15 cellular contexts compared by ENCODE assay signal in genomic region chr1:205435904-205436573, GRCh38. TPM values are rescaled to one million over a fixed set of nuclear protein-coding genes. Genes with fewer than 3 reads are reported as not detected.
DNase-seq lines count a peak whose midpoint lies in the region; TF ChIP-seq lines count a peak whose summit lies in the region.
"Had no signal": no experiment of that assay in that cellular context is flagged by ENCODE, and none has a peak within 500 bp of the region (broad histone marks: within the 10 kb centered on the region; RNA-seq: fewer than 3 reads in every experiment).

No MANE protein-coding gene starts in this region.

- peaks cover 45% of the 10 kb centered on the region for H3K4me1 ChIP-seq in left ventricle myocardium inferior
- peaks cover 62% of the 10 kb centered on the region for H3K4me1 ChIP-seq in SJCRH30
- H3K4me1 ChIP-seq in esophagus muscularis mucosa: peaks cover 31 to 42% (median 34%) of the 10 kb centered on the region in 4 donors

- H3K4me1 Mint-ChIP-seq in activated CD4-positive, alpha-beta memory T cell treated with anti-CD3 and anti-CD28 coated beads, Interleukin-2, amount 10 ng/mL, durations not matched to agents 7 days and 5 days: peaks cover 18% of the 10 kb centered on the region

- H3K36me3 ChIP-seq in left ventricle myocardium inferior (no peaks in the 10 kb centered on the region), SJCRH30 (no peaks in the 10 kb centered on the region), esophagus muscularis mucosa (no peaks in the 10 kb centered on the region)
- H3K36me3 ChIP-seq: thoracic aorta had no signal

- POLR2A ChIA-PET in activated CD4-positive, alpha-beta memory T cell treated with anti-CD3 and anti-CD28 coated beads, Interleukin-2, amount 10 ng/mL, durations not matched to agents 7 days and 5 days (lab: Charles Lee): no interaction called here

- no peak for TF ChIP-seq POLR2A in esophagus muscularis mucosa (IDR thresholded peaks at IDR 0.05; ENCODE audit: low read depth)

- H3K36me3 Mint-ChIP-seq in activated CD4-positive, alpha-beta memory T cell treated with anti-CD3 and anti-CD28 coated beads, Interleukin-2, amount 10 ng/mL, durations not matched to agents 7 days and 5 days (ENCODE audit: low read depth): no peaks in the 10 kb centered on the region

- DNase-seq in cardiac septum (ENCODE audit: low spot score) (peak; percentile 27), left ventricle myocardium inferior (no peak), SJCRH30 (peak; percentile 58 to 73), mesenteric fat pad (ENCODE audit: low spot score) (peak; percentile 69), SIG-M5 treated with dmso at 0.1 percent for 504 hours (lab: John Stamatoyannopoulos, UW; ENCODE audit: unreplicated experiment) (no peak), esophagus muscularis mucosa (ENCODE audit: extremely low spot score) (no peak)
- DNase-seq in activated CD4-positive, alpha-beta memory T cell treated with anti-CD3 and anti-CD28 coated beads, Interleukin-2, amount 10 ng/mL, durations not matched to agents 7 days and 5 days: no peak
- DNase-seq in activated CD4-positive, alpha-beta T cell treated with anti-CD3 and anti-CD28 coated beads for 48 hours: no peak
- DNase-seq: activated CD8-positive, alpha-beta T cell treated with anti-CD3 and anti-CD28 coated beads for 36 hours; NCI-H774; Right ventricle myocardium superior; T1000 had no signal

- no peak overlapping the region for H3K27ac Mint-ChIP-seq in activated CD4-positive, alpha-beta memory T cell treated with anti-CD3 and anti-CD28 coated beads, Interleukin-2, amount 10 ng/mL, durations not matched to agents 7 days and 5 days
- H3K27ac Mint-ChIP-seq: activated CD8-positive, alpha-beta T cell treated with anti-CD3 and anti-CD28 coated beads for 36 hours; activated T-helper 2 cell treated with anti-CD3 and anti-CD28 coated beads, Interferon-gamma antibody, Interleukin-2, Interleukin-4, amounts not matched to agents 10 μg/mL and 5 μg/mL and 100 μg/mL, durations not matched to agents 14 hours and 24 hours and 36 hours had no signal

- 56% methylated on average over 9 of the region's 11 CpGs for WGBS in esophagus muscularis mucosa

- no peak overlapping the region for H3K27ac ChIP-seq in left ventricle myocardium inferior (replicated peaks)
- no peak overlapping the region for H3K27ac ChIP-seq in SJCRH30
- H3K27ac ChIP-seq in esophagus muscularis mucosa (replicated peaks in 1 of 4): no peak overlapping the region
- H3K27ac ChIP-seq: thoracic aorta had no signal

- intact Hi-C loops in cardiac septum (cut with DNase I): loop anchor here (5.0 kb wide), 1 partner anchor 41 kb away; no protein-coding TSS in a partner anchor
- intact Hi-C loops in left ventricle myocardium inferior (cut with micrococcal nuclease): no loop called here
- intact Hi-C loops in esophagus muscularis mucosa (cut with DNase I): no loop called here

- CTCF ChIA-PET in activated CD4-positive, alpha-beta memory T cell treated with anti-CD3 and anti-CD28 coated beads, Interleukin-2, amount 10 ng/mL, durations not matched to agents 7 days and 5 days (lab: Charles Lee): no interaction called here

- H3K4me3 ChIP-seq in left ventricle myocardium inferior (no peak overlapping the region), SJCRH30 (no peak overlapping the region), esophagus muscularis mucosa (no peak overlapping the region)
- H3K4me3 ChIP-seq: lung, thoracic aorta had no signal

- H3K9me3 Mint-ChIP-seq in activated CD4-positive, alpha-beta memory T cell treated with anti-CD3 and anti-CD28 coated beads, Interleukin-2, amount 10 ng/mL, durations not matched to agents 7 days and 5 days: no peaks in the 10 kb centered on the region
- H3K9me3 Mint-ChIP-seq: activated CD8-positive, alpha-beta T cell treated with anti-CD3 and anti-CD28 coated beads for 36 hours; activated T-helper 2 cell treated with anti-CD3 and anti-CD28 coated beads, Interferon-gamma antibody, Interleukin-2, Interleukin-4, amounts not matched to agents 10 μg/mL and 5 μg/mL and 100 μg/mL, durations not matched to agents 14 hours and 24 hours and 36 hours had no signal

- no peaks in the 10 kb centered on the region for H3K27me3 ChIP-seq in left ventricle myocardium inferior (ENCODE audit: low read depth)
- H3K27me3 ChIP-seq in SJCRH30: peaks cover 12% of the 10 kb centered on the region; the same call in 1 of the 2 replicates
- peaks cover 0 to 31% (median 5%) of the 10 kb centered on the region in 4 donors for H3K27me3 ChIP-seq in esophagus muscularis mucosa

- TF ChIP-seq CTCF in left ventricle myocardium inferior (IDR thresholded peaks at IDR 0.05; ENCODE audit: borderline replicate concordance): no peak
- TF ChIP-seq CTCF in esophagus muscularis mucosa (IDR thresholded peaks at IDR 0.05): no peak

- peaks cover 14% of the 10 kb centered on the region for H3K27me3 Mint-ChIP-seq in activated CD4-positive, alpha-beta memory T cell treated with anti-CD3 and anti-CD28 coated beads, Interleukin-2, amount 10 ng/mL, durations not matched to agents 7 days and 5 days

- no peak overlapping the region for H3K4me3 Mint-ChIP-seq in activated CD4-positive, alpha-beta memory T cell treated with anti-CD3 and anti-CD28 coated beads, Interleukin-2, amount 10 ng/mL, durations not matched to agents 7 days and 5 days
- H3K4me3 Mint-ChIP-seq: activated CD8-positive, alpha-beta T cell treated with anti-CD3 and anti-CD28 coated beads for 36 hours had no signal

- H3K9me3 ChIP-seq in left ventricle myocardium inferior (replicated peaks): no peaks in the 10 kb centered on the region
- H3K9me3 ChIP-seq in SJCRH30 (replicated peaks): no peaks in the 10 kb centered on the region
- H3K9me3 ChIP-seq in esophagus muscularis mucosa: no peaks in the 10 kb centered on the region
- H3K9me3 ChIP-seq: thoracic aorta had no signal

- TF ChIP-seq EP300 in esophagus muscularis mucosa (IDR thresholded peaks at IDR 0.05): no peak

RNA-seq across cellular contexts. Expression of gene LEMD1, which starts 14.2 kb away (rescaled TPM):
- total RNA-seq in cardiac septum (not detected), left ventricle myocardium inferior (not detected), mesenteric fat pad (not detected), esophagus muscularis mucosa (not detected)
- 1.5 and 1.7 TPM in 2 replicates for total RNA-seq in SJCRH30 (2014; rRNA removed; shearing (Covaris generic))
- 1 to 10 TPM; 1.1 to 2.2 TPM for total RNA-seq in activated CD4-positive, alpha-beta memory T cell treated with anti-CD3 and anti-CD28 coated beads, Interleukin-2, amount 10 ng/mL, durations not matched to agents 7 days and 5 days
- total RNA-seq: activated T-helper 2 cell treated with anti-CD3 and anti-CD28 coated beads, Interferon-gamma antibody, Interleukin-2, Interleukin-4, amounts not matched to agents 10 μg/mL and 5 μg/mL and 100 μg/mL, durations not matched to agents 14 hours and 24 hours and 36 hours; Right ventricle myocardium superior; thoracic aorta had no signal

RNA-seq across cellular contexts. Expression of gene BLACAT1, which starts 19.8 kb away (rescaled TPM):
- not detected for total RNA-seq in cardiac septum
- total RNA-seq in left ventricle myocardium inferior: not detected
- total RNA-seq in SJCRH30 (2014; rRNA removed; shearing (Covaris generic)): 1.1 and 1.4 TPM in 2 replicates
- total RNA-seq in mesenteric fat pad: not detected
- total RNA-seq in esophagus muscularis mucosa: not detected
- total RNA-seq in activated CD4-positive, alpha-beta memory T cell treated with anti-CD3 and anti-CD28 coated beads, Interleukin-2, amount 10 ng/mL, durations not matched to agents 7 days and 5 days: under 1 TPM; 0.55 to 0.65 TPM
- total RNA-seq: activated T-helper 2 cell treated with anti-CD3 and anti-CD28 coated beads, Interferon-gamma antibody, Interleukin-2, Interleukin-4, amounts not matched to agents 10 μg/mL and 5 μg/mL and 100 μg/mL, durations not matched to agents 14 hours and 24 hours and 36 hours; Right ventricle myocardium superior; thoracic aorta had no signal

Comparison
In these comparisons a context has a peak if more than half of its experiments do, and no peak if none do; other contexts are left out.
1. DNase-seq: peak in cardiac septum (single experiment), SJCRH30 (2 of 2) and mesenteric fat pad (single experiment); none in left ventricle myocardium inferior (single experiment), SIG-M5 treated with dmso at 0.1 percent for 504 hours (single experiment), esophagus muscularis mucosa (single experiment), activated CD4-positive, alpha-beta memory T cell treated with anti-CD3 and anti-CD28 coated beads, Interleukin-2, amount 10 ng/mL, durations not matched to agents 7 days and 5 days (single experiment) and activated CD4-positive, alpha-beta T cell treated with anti-CD3 and anti-CD28 coated beads for 48 hours (single experiment).